Comparison of ENCODE assay signal across 23 cellular contexts in the genomic region with DNA sequence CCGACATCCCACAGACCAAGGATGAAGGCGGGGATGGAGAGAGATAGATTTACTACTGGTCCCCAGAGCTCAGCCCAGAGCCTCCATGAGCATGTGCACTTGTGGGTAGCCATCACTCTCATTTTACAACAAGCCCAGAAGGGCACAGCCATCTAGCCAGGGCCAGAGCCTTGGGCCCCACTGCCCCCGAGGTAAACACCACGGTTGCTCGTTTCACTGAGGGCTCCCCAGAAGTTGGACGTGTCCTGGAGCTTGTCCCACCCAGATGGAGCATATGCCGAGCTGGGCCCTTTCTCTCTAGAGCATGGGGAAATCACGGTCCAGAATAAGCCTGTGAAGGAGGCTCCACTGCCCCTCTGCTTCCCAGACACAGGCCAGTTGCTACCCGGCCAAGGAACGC.
"Had no signal": no experiment of that assay in that cellular context is flagged by ENCODE, and none has a peak within 500 bp of the region (broad histone marks: within the 10 kb centered on the region; RNA-seq: fewer than 3 reads in every experiment).

No MANE protein-coding gene starts in this region.

- H3K27ac ChIP-seq: left lung, neural progenitor cell, neutrophil, ovary, right atrium auricular region, right lobe of liver, spleen, suprapubic skin, thoracic aorta, tibial artery, upper lobe of right lung had no signal

- H3K4me1 ChIP-seq: neural progenitor cell, right atrium auricular region, right lobe of liver, suprapubic skin, tibial artery had no signal

- H3K27me3 ChIP-seq: left lung, neural progenitor cell, neutrophil, ovary, right atrium auricular region, right lobe of liver, spleen, suprapubic skin, tibial artery, upper lobe of right lung had no signal

- H2AFZ ChIP-seq: neural progenitor cell had no signal

- H3K4me3 ChIP-seq: left lung, lung, neural progenitor cell, ovary, right atrium auricular region, right lobe of liver, spleen, suprapubic skin, thoracic aorta, tibial artery, upper lobe of right lung had no signal

- DNase-seq: hypothalamus; left colon; mesendoderm; naive B cell; natural killer cell; nephron progenitor cell; occipital lobe; ovary; small intestine; spleen; stimulated activated CD4-positive, alpha-beta T cell treated with anti-CD3 and anti-CD28 coated beads, Interleukin-4, amount 100 ng/mL, for 24 hours; stimulated activated naive CD4-positive, alpha-beta T cell; tibial artery; trophoblast cell; upper lobe of right lung had no signal

- H3K36me3 ChIP-seq: neural progenitor cell, ovary had no signal

- H3K9me3 ChIP-seq: left lung, neutrophil, ovary, right atrium auricular region, right lobe of liver, spleen, suprapubic skin, thoracic aorta, tibial artery, upper lobe of right lung had no signal

- ATAC-seq: left colon, left lung, natural killer cell, right lobe of liver, upper lobe of right lung had no signal

- H3K4me2 ChIP-seq: neural progenitor cell had no signal
